23 cellular contexts compared by ENCODE assay signal in the genomic region with DNA sequence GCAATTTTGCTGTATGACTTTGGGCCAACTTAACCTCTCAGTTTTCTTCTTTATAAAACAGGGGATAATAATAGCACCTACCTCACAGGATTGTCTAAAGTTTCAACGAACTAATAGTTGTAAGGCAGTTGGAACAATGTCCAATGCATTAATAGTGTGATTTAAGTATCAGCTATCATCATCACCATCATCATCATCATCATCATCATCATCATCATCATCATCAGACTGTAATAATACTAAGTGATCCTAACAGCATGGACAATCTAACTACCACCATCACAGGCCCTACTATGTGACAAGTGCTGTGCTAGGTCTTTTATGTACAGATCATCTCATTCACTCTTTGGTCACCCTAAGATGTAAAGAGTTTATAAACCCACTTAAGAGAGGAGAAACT.
"Had no signal": no experiment of that assay in that cellular context is flagged by ENCODE, and none has a peak within 500 bp of the region (broad histone marks: within the 10 kb centered on the region; RNA-seq: fewer than 3 reads in every experiment).

No MANE protein-coding gene starts in this region.

- H3K9me3 ChIP-seq: esophagus muscularis mucosa, gastrocnemius medialis, heart right ventricle, left lung, lower lobe of right lung, prostate gland, thoracic aorta, transverse colon had no signal

- H3K36me3 ChIP-seq: prostate gland, thoracic aorta, transverse colon had no signal

- H3K4me3 ChIP-seq: esophagus muscularis mucosa, gastrocnemius medialis, heart right ventricle, left lung, lower lobe of right lung, prostate gland, skin epidermis, thoracic aorta, transverse colon had no signal

- H3K27ac ChIP-seq: epithelial cell of prostate, gastrocnemius medialis, lower lobe of right lung, parathyroid adenoma, skin epidermis, thoracic aorta had no signal

- ATAC-seq: effector memory CD8-positive, alpha-beta T cell; gastrocnemius medialis; heart right ventricle; left lung; lower lobe of right lung; sciatic nerve; stimulated activated naive B cell treated with anti-CD40 and anti-IgM and Interleukin-4, amounts not matched to agents 10 μg/mL and 1 μg/mL and 100 μg/mL, for 72 hours; stimulated activated naive CD8-positive, alpha-beta T cell treated with anti-CD3 and anti-CD28 coated beads, Interleukin-15, amount 100 ng/mL, for 72 hours had no signal

- DNase-seq: effector memory CD8-positive, alpha-beta T cell; gastrocnemius medialis; heart right ventricle; islet precursor cell; left lung; lower lobe of right lung; midbrain; naive B cell; nephron progenitor cell; retina; stimulated activated CD4-positive, alpha-beta T cell treated with anti-CD3 and anti-CD28 coated beads, Interleukin-2, amount 100 ng/mL, for 24 hours; stimulated activated CD4-positive, alpha-beta T cell treated with anti-CD3 and anti-CD28 coated beads, Interleukin-4, amount 100 ng/mL, for 4 hours; stimulated activated naive B cell treated with anti-CD40 and anti-IgM and Interleukin-4, amounts not matched to agents 10 μg/mL and 1 μg/mL and 100 μg/mL, for 72 hours; stimulated activated naive CD8-positive, alpha-beta T cell treated with anti-CD3 and anti-CD28 coated beads, Interleukin-15, amount 100 ng/mL, for 72 hours; transverse colon had no signal

- H3K9me3 Mint-ChIP-seq: effector memory CD8-positive, alpha-beta T cell; memory B cell; naive B cell; nephron progenitor cell; stimulated activated naive B cell treated with anti-CD40 and anti-IgM and Interleukin-4, amounts not matched to agents 10 μg/mL and 1 μg/mL and 100 μg/mL, for 72 hours; stimulated activated naive CD8-positive, alpha-beta T cell treated with anti-CD3 and anti-CD28 coated beads, Interleukin-15, amount 100 ng/mL, for 72 hours had no signal

- H3K27me3 ChIP-seq: esophagus muscularis mucosa, gastrocnemius medialis, heart right ventricle, left lung, transverse colon had no signal

- H3K4me1 ChIP-seq: parathyroid adenoma had no signal

- H3K27ac Mint-ChIP-seq: memory B cell; naive B cell; stimulated activated naive B cell treated with anti-CD40 and anti-IgM and Interleukin-4, amounts not matched to agents 10 μg/mL and 1 μg/mL and 100 μg/mL, for 72 hours; stimulated activated naive CD8-positive, alpha-beta T cell treated with anti-CD3 and anti-CD28 coated beads, Interleukin-15, amount 100 ng/mL, for 72 hours had no signal

- H2AFZ ChIP-seq: parathyroid adenoma had no signal

- H3K27me3 Mint-ChIP-seq: effector memory CD8-positive, alpha-beta T cell; memory B cell; naive B cell; stimulated activated naive B cell treated with anti-CD40 and anti-IgM and Interleukin-4, amounts not matched to agents 10 μg/mL and 1 μg/mL and 100 μg/mL, for 72 hours; stimulated activated naive CD8-positive, alpha-beta T cell treated with anti-CD3 and anti-CD28 coated beads, Interleukin-15, amount 100 ng/mL, for 72 hours had no signal

- H3K4me3 Mint-ChIP-seq: effector memory CD8-positive, alpha-beta T cell; memory B cell; naive B cell; nephron progenitor cell; stimulated activated naive B cell treated with anti-CD40 and anti-IgM and Interleukin-4, amounts not matched to agents 10 μg/mL and 1 μg/mL and 100 μg/mL, for 72 hours; stimulated activated naive CD8-positive, alpha-beta T cell treated with anti-CD3 and anti-CD28 coated beads, Interleukin-15, amount 100 ng/mL, for 72 hours had no signal
